ENCODE assay signal across 1 cellular context in genomic region chr9:3920586-3921582, GRCh38.
TF ChIP-seq lines count a peak whose summit lies in the region.

No MANE protein-coding gene starts in this region.

TF ChIP-seq in HepG2, 621 proteins besides CTCF, POLR2A, EP300 and RAD21 (continued from another document and continues in another):
- TF ChIP-seq MBNL3 (CRISPR knock-in tag; conservative IDR thresholded peaks at IDR 0.05) (no peak), NFRKB (IDR thresholded peaks at IDR 0.05) (no peak), ZNF256 (CRISPR knock-in tag; conservative IDR thresholded peaks at IDR 0.05) (no peak), GLMP (CRISPR knock-in tag; IDR thresholded peaks at IDR 0.05; ENCODE audit: borderline replicate concordance) (no peak), ZNF383 (CRISPR knock-in tag; IDR thresholded peaks at IDR 0.05; ENCODE audit: borderline replicate concordance) (no peak), ZNF83 (CRISPR knock-in tag; IDR thresholded peaks at IDR 0.05; ENCODE audit: borderline replicate concordance) (no peak), CCAR2 (optimal IDR thresholded peaks at IDR 0.05; ENCODE audit: low read depth, low read length) (no peak), CREB1 (IDR thresholded peaks at IDR 0.05) (no peak), CREB1 (CRISPR knock-in tag; IDR thresholded peaks at IDR 0.05) (no peak), ZSCAN31 (CRISPR knock-in tag; IDR thresholded peaks at IDR 0.05; ENCODE audit: low read depth) (no peak), ISX (CRISPR knock-in tag; conservative IDR thresholded peaks at IDR 0.05) (no peak), TEAD2 (CRISPR knock-in tag; IDR thresholded peaks at IDR 0.05) (no peak), ATF7-NPFF (CRISPR knock-in tag; IDR thresholded peaks at IDR 0.05; ENCODE audit: low read depth) (no peak), ATF4 (CRISPR knock-in tag; IDR thresholded peaks at IDR 0.05) (no peak), ZNF883 (CRISPR knock-in tag; IDR thresholded peaks at IDR 0.05; ENCODE audit: not compliant biosample characterization) (no peak), ZNF101 (CRISPR knock-in tag; IDR thresholded peaks at IDR 0.05; ENCODE audit: borderline replicate concordance, low read depth) (no peak), ZKSCAN5 (CRISPR knock-in tag; IDR thresholded peaks at IDR 0.05) (no peak), TBX2 (CRISPR knock-in tag; IDR thresholded peaks at IDR 0.05; ENCODE audit: borderline replicate concordance) (no peak), MIER2 (CRISPR knock-in tag; IDR thresholded peaks at IDR 0.05) (no peak), ZNF780A (CRISPR knock-in tag; IDR thresholded peaks at IDR 0.05) (no peak), ZNF275 (CRISPR knock-in tag; IDR thresholded peaks at IDR 0.05; ENCODE audit: borderline replicate concordance) (no peak), RFXANK (CRISPR knock-in tag; IDR thresholded peaks at IDR 0.05) (no peak), MXD3 (CRISPR knock-in tag; IDR thresholded peaks at IDR 0.05) (no peak), ZBTB49 (CRISPR knock-in tag; IDR thresholded peaks at IDR 0.05; ENCODE audit: borderline replicate concordance) (no peak), ZNF768 (CRISPR knock-in tag; IDR thresholded peaks at IDR 0.05) (no peak), TARDBP (CRISPR knock-in tag; IDR thresholded peaks at IDR 0.05) (no peak), TCF7 (IDR thresholded peaks at IDR 0.05; ENCODE audit: low read depth) (peak; percentile 32; the same call in 1 of the 2 replicates), ZFP36L1 (CRISPR knock-in tag; IDR thresholded peaks at IDR 0.05) (no peak), ZNF382 (CRISPR knock-in tag; IDR thresholded peaks at IDR 0.05; ENCODE audit: borderline replicate concordance) (no peak), ZBTB26 (CRISPR knock-in tag; IDR thresholded peaks at IDR 0.05; ENCODE audit: borderline replicate concordance) (no peak), HMG20B (CRISPR knock-in tag; conservative IDR thresholded peaks at IDR 0.05) (0 out of 2 replicates have a peak, but pooled peaks have one; percentile 27), ASH2L (IDR thresholded peaks at IDR 0.05; ENCODE audit: insufficient read length, low read depth, low read length) (peak; percentile 50), YEATS4 (CRISPR knock-in tag; IDR thresholded peaks at IDR 0.05; ENCODE audit: borderline replicate concordance) (0 out of 2 replicates have a peak, but pooled peaks have one; percentile 24), ATF2 (CRISPR knock-in tag; IDR thresholded peaks at IDR 0.05) (peak; percentile 33; the same call in 1 of the 2 replicates), ZMYM3 (CRISPR knock-in tag; IDR thresholded peaks at IDR 0.05) (no peak), JUN (CRISPR knock-in tag; IDR thresholded peaks at IDR 0.05) (no peak), ZNF773 (CRISPR knock-in tag; IDR thresholded peaks at IDR 0.05; ENCODE audit: borderline replicate concordance) (no peak), ZNF142 (CRISPR knock-in tag; IDR thresholded peaks at IDR 0.05) (no peak), TBP (CRISPR knock-in tag; IDR thresholded peaks at IDR 0.05) (no peak), ZBTB7B (CRISPR knock-in tag; IDR thresholded peaks at IDR 0.05) (no peak), SETDB1 (CRISPR knock-in tag; IDR thresholded peaks at IDR 0.05; ENCODE audit: borderline replicate concordance) (no peak), ZNF775 (CRISPR knock-in tag; IDR thresholded peaks at IDR 0.05; ENCODE audit: borderline replicate concordance) (no peak), ZNF580 (CRISPR knock-in tag; IDR thresholded peaks at IDR 0.05; ENCODE audit: borderline replicate concordance, low read depth) (no peak), SAP130 (CRISPR knock-in tag; IDR thresholded peaks at IDR 0.05; ENCODE audit: low read depth) (peak; percentile 47), ZBTB1 (CRISPR knock-in tag; IDR thresholded peaks at IDR 0.05; ENCODE audit: borderline replicate concordance) (no peak), CBFB (CRISPR knock-in tag; IDR thresholded peaks at IDR 0.05) (no peak), MLLT10 (CRISPR knock-in tag; IDR thresholded peaks at IDR 0.05) (no peak), STAG1 (CRISPR knock-in tag; IDR thresholded peaks at IDR 0.05) (no peak), ATAD3A (CRISPR knock-in tag; IDR thresholded peaks at IDR 0.05) (no peak), ZNF530 (CRISPR knock-in tag; IDR thresholded peaks at IDR 0.05; ENCODE audit: low read depth) (no peak), SAFB2 (CRISPR knock-in tag; IDR thresholded peaks at IDR 0.05; ENCODE audit: borderline replicate concordance, low read depth) (no peak), ZNF781 (CRISPR knock-in tag; IDR thresholded peaks at IDR 0.05; ENCODE audit: borderline replicate concordance, not compliant biosample characterization) (no peak), BCL3 (CRISPR knock-in tag; IDR thresholded peaks at IDR 0.05) (no peak), ZNF749 (CRISPR knock-in tag; IDR thresholded peaks at IDR 0.05; ENCODE audit: borderline replicate concordance) (no peak), NCOA1 (CRISPR knock-in tag; IDR thresholded peaks at IDR 0.05) (no peak)
- TF ChIP-seq, protein P1, sequence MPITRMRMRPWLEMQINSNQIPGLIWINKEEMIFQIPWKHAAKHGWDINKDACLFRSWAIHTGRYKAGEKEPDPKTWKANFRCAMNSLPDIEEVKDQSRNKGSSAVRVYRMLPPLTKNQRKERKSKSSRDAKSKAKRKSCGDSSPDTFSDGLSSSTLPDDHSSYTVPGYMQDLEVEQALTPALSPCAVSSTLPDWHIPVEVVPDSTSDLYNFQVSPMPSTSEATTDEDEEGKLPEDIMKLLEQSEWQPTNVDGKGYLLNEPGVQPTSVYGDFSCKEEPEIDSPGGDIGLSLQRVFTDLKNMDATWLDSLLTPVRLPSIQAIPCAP (CRISPR knock-in tag; IDR thresholded peaks at IDR 0.05; ENCODE audit: low read depth), result no peak
